19 cellular contexts compared by ENCODE assay signal in the genomic region with DNA sequence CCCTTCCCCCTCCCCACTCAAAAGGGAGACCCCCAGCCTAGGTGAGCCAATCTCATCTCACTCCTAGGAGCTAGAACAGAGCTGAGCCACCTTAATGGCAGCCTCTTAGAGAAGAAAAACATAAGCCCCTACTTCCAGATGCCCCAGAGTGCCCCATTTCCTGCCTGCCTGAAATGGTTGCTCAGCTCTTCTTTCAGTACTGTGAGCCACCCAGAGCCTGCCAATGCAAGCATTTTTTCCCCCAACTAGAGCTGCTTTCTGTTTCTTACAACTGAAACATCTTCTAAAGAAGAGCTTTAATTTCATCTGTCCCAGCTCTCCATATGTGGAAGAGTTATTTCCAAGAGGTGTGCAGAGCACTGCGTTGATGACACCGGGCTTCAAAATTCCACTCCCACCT.
"Had no signal": no experiment of that assay in that cellular context is flagged by ENCODE, and none has a peak within 500 bp of the region (broad histone marks: within the 10 kb centered on the region; RNA-seq: fewer than 3 reads in every experiment).

No MANE protein-coding gene starts in this region.

- H3K27me3 Mint-ChIP-seq: stimulated activated memory B cell treated with anti-CD40 and anti-IgM and Interleukin-4, amounts not matched to agents 10 μg/mL and 1 μg/mL and 100 μg/mL, for 72 hours had no signal

- H3K4me3 Mint-ChIP-seq: effector memory CD8-positive, alpha-beta T cell; immature natural killer cell; naive thymus-derived CD8-positive, alpha-beta T cell; stimulated activated memory B cell treated with anti-CD40 and anti-IgM and Interleukin-4, amounts not matched to agents 10 μg/mL and 1 μg/mL and 100 μg/mL, for 72 hours had no signal

- H3K9me3 ChIP-seq: lower lobe of right lung, neutrophil, prostate gland, testis, tibial artery, upper lobe of left lung had no signal

- H3K4me1 Mint-ChIP-seq: immature natural killer cell; naive thymus-derived CD8-positive, alpha-beta T cell; stimulated activated memory B cell treated with anti-CD40 and anti-IgM and Interleukin-4, amounts not matched to agents 10 μg/mL and 1 μg/mL and 100 μg/mL, for 72 hours had no signal

- H3K27me3 ChIP-seq: neutrophil, right atrium auricular region, spleen, testis, tibial artery, upper lobe of left lung had no signal

- H3K4me1 ChIP-seq: lower lobe of right lung, prostate gland, right atrium auricular region, spleen, testis, tibial artery, upper lobe of left lung had no signal

- H3K4me3 ChIP-seq: lower lobe of right lung, prostate gland, right atrium auricular region, skin epidermis, spleen, testis, tibial artery, upper lobe of left lung had no signal

- H3K27ac ChIP-seq: lower lobe of right lung, neutrophil, prostate gland, right atrium auricular region, skin epidermis, spleen, testis, tibial artery, upper lobe of left lung had no signal

- H3K36me3 ChIP-seq: lower lobe of right lung, neutrophil, prostate gland, right atrium auricular region, spleen, tibial artery, upper lobe of left lung had no signal

- H3K36me3 Mint-ChIP-seq: immature natural killer cell; naive thymus-derived CD8-positive, alpha-beta T cell; stimulated activated memory B cell treated with anti-CD40 and anti-IgM and Interleukin-4, amounts not matched to agents 10 μg/mL and 1 μg/mL and 100 μg/mL, for 72 hours had no signal

- H3K27ac Mint-ChIP-seq: effector memory CD8-positive, alpha-beta T cell; immature natural killer cell; naive thymus-derived CD8-positive, alpha-beta T cell; stimulated activated memory B cell treated with anti-CD40 and anti-IgM and Interleukin-4, amounts not matched to agents 10 μg/mL and 1 μg/mL and 100 μg/mL, for 72 hours had no signal

- DNase-seq: cortex of kidney; effector memory CD8-positive, alpha-beta T cell; hypothalamus; immature natural killer cell; left ventricle myocardium superior; lower lobe of right lung; naive thymus-derived CD8-positive, alpha-beta T cell; spleen; stimulated activated CD4-positive, alpha-beta T cell treated with anti-CD3 and anti-CD28 coated beads, Interleukin-4, amount 100 ng/mL, for 4 hours; stimulated activated naive CD8-positive, alpha-beta T cell treated with anti-CD3 and anti-CD28 coated beads, Interleukin-15, Interleukin-2, amounts not matched to agents 100 U/mL and 50 U/mL, for 24 hours; substantia nigra; testis; tibial artery; upper lobe of left lung had no signal

- H3K9me3 Mint-ChIP-seq: immature natural killer cell had no signal

- ATAC-seq: effector memory CD8-positive, alpha-beta T cell; left ventricle myocardium superior; lower lobe of right lung; naive thymus-derived CD8-positive, alpha-beta T cell; stimulated activated memory B cell treated with anti-CD40 and anti-IgM and Interleukin-4, amounts not matched to agents 10 μg/mL and 1 μg/mL and 100 μg/mL, for 72 hours; stimulated activated naive CD8-positive, alpha-beta T cell treated with anti-CD3 and anti-CD28 coated beads, Interleukin-15, Interleukin-2, amounts not matched to agents 100 U/mL and 50 U/mL, for 24 hours had no signal
